11 cellular contexts compared by ENCODE assay signal in the genomic region with DNA sequence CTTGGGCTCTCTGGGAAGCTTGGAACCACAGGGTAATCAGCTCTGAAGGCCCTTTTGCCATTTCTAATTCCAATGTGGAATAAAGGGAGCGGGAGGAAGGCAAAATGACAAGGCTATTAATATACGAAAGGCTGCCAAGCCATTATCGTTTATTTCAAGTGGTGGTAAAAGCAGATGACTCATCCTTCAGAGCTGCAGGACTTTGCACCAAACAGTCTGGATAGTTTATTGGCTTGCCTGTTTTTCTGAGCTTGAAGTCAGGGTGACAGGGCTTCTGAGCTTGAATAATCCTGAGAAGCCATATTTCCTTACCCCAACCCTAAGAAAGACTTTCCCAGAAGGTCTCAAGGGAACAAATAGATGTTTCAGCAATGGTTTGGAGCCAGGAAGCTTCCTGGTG. TPM values are rescaled to one million over a fixed set of nuclear protein-coding genes. Genes with fewer than 3 reads are reported as not detected.
DNase-seq lines count a peak whose midpoint lies in the region; ATAC-seq and TF ChIP-seq lines count a peak whose summit lies in the region.
"Had no signal": no experiment of that assay in that cellular context is flagged by ENCODE, and none has a peak within 500 bp of the region (broad histone marks: within the 10 kb centered on the region; RNA-seq: fewer than 3 reads in every experiment).

No MANE protein-coding gene starts in this region.

- H3K9ac ChIP-seq in IMR-90 (ENCODE audit: low read depth, low read length): no peak overlapping the region

- no peak overlapping the region for H2BK120ac ChIP-seq in IMR-90 (ENCODE audit: low read depth, low read length)

- H4K5ac ChIP-seq in IMR-90 (ENCODE audit: low read depth, low read length): no peak overlapping the region

- H2AFZ ChIP-seq in IMR-90 (replicated peaks; ENCODE audit: low read length, poor library complexity): no peak overlapping the region

- no peak for TF ChIP-seq RAD21 in IMR-90 (IDR thresholded peaks at IDR 0.05; ENCODE audit: low read length)

- H3K14ac ChIP-seq in IMR-90 (replicated peaks; ENCODE audit: low read depth, low read length): no peak overlapping the region

- no peak overlapping the region for H2BK5ac ChIP-seq in IMR-90 (ENCODE audit: low read depth, low read length, poor library complexity, severe bottlenecking)

- intact Hi-C loops in IMR-90 (cut with micrococcal nuclease) (no loop called here), testis (cut with DNase I; ENCODE audit: low total_unique reads) (no loop called here), esophagus muscularis mucosa (cut with DNase I) (no loop called here), head of caudate nucleus (cut with DNase I) (no loop called here)

- H3K4me1 ChIP-seq in IMR-90 (ENCODE audit: control insufficient read depth, insufficient read depth, low read length) (no peaks in the 10 kb centered on the region; the same call in 1 of the 2 replicates), testis (no peaks in the 10 kb centered on the region), esophagus muscularis mucosa (peaks cover 0 to 4% (median 2%) of the 10 kb centered on the region in 4 donors)
- H3K4me1 ChIP-seq: SJCRH30 had no signal

- H3K4me2 ChIP-seq in IMR-90 (ENCODE audit: low read depth, low read length): no peak overlapping the region

- peaks cover 6% of the 10 kb centered on the region; the same call in 1 of the 2 replicates for H3K9me3 ChIP-seq in IMR-90 (ENCODE audit: control insufficient read depth, insufficient read depth, low read length)
- H3K9me3 ChIP-seq in testis: no peaks in the 10 kb centered on the region
- no peaks in the 10 kb centered on the region for H3K9me3 ChIP-seq in esophagus muscularis mucosa
- H3K9me3 ChIP-seq: SJCRH30, thoracic aorta had no signal

- TF ChIP-seq POLR2A in IMR-90 (IDR thresholded peaks at IDR 0.05; ENCODE audit: low read depth, low read length) (no peak), testis (IDR thresholded peaks at IDR 0.05) (no peak), esophagus muscularis mucosa (IDR thresholded peaks at IDR 0.05; ENCODE audit: low read depth) (no peak)

- H3K9me1 ChIP-seq in IMR-90 (ENCODE audit: insufficient read depth, low read length): no peaks in the 10 kb centered on the region

- H3K36me3 ChIP-seq in IMR-90 (ENCODE audit: control insufficient read depth, insufficient read depth, low read length) (no peaks in the 10 kb centered on the region), kidney epithelial cell (ENCODE audit: control insufficient read depth, insufficient read depth, low read length) (no peaks in the 10 kb centered on the region), testis (ENCODE audit: low read depth, missing control alignments) (no peaks in the 10 kb centered on the region), esophagus muscularis mucosa (no peaks in the 10 kb centered on the region)
- H3K36me3 ChIP-seq: SJCRH30, thoracic aorta had no signal

- WGBS in IMR-90 (ENCODE audit: extremely low coverage in 2 of 2, insufficient read length in 1 of 2), 2 experiments: no CpG with 5 or more reads among the region's 3 CpGs
- 62 to 78% methylated on average over 3 of the region's 3 CpGs for WGBS in testis, 2 donors
- 45% methylated on average over 3 of the region's 3 CpGs for WGBS in esophagus muscularis mucosa

- peak; percentile 43 for DNase-seq in AG08396 (ENCODE audit: low spot score)
- DNase-seq in IMR-90: peak; percentile 36
- peak; percentile 75 for DNase-seq in astrocyte of the hippocampus (ENCODE audit: low read depth, low spot score)
- DNase-seq in kidney epithelial cell (ENCODE audit: low read depth): peak; percentile 35
- DNase-seq in testis: no peak
- no peak for DNase-seq in esophagus muscularis mucosa (ENCODE audit: extremely low spot score)
- no peak for DNase-seq in head of caudate nucleus
- no peak for DNase-seq in HK-2 (ENCODE audit: unreplicated experiment)
- DNase-seq: KBM-7, SJCRH30 had no signal

- H3K4me3 ChIP-seq in IMR-90 (ENCODE audit: insufficient read depth, low read depth, low read length) (no peak overlapping the region), kidney epithelial cell (ENCODE audit: low read depth, low read length) (no peak overlapping the region), testis (no peak overlapping the region), esophagus muscularis mucosa (no peak overlapping the region)
- H3K4me3 ChIP-seq: SJCRH30, thoracic aorta had no signal

- H4K8ac ChIP-seq in IMR-90 (ENCODE audit: low read depth in 2 of 2, low read length in 2 of 2): no peak overlapping the region

- H3K27ac ChIP-seq in IMR-90 (ENCODE audit: insufficient read depth, low read length) (no peak overlapping the region), testis (no peak overlapping the region), esophagus muscularis mucosa (replicated peaks in 1 of 4) (no peak overlapping the region)
- H3K27ac ChIP-seq: SJCRH30, thoracic aorta had no signal

- no peak for ATAC-seq in IMR-90 (ENCODE audit: low read depth)

- no peak overlapping the region for H3K23ac ChIP-seq in IMR-90 (ENCODE audit: low read depth, low read length)

- H4K91ac ChIP-seq in IMR-90 (ENCODE audit: insufficient read depth, low read depth, low read length): no peak overlapping the region

- H2BK20ac ChIP-seq in IMR-90 (ENCODE audit: low read depth, low read length): no peak overlapping the region

- no peak overlapping the region for H2AK5ac ChIP-seq in IMR-90 (ENCODE audit: low read depth, low read length)

- H2AK9ac ChIP-seq in IMR-90 (replicated peaks; ENCODE audit: low read depth, low read length, poor library complexity): no peak overlapping the region

- no TSS peak for BruUV-seq in IMR-90 (replicated peaks; lab: Mats Ljungman, UMichigan)

- TF ChIP-seq CTCF in IMR-90 (conservative IDR thresholded peaks at IDR 0.05; ENCODE audit: low read depth, low read length) (no peak), kidney epithelial cell (IDR thresholded peaks at IDR 0.05; ENCODE audit: insufficient read depth, low read length, poor library complexity, severe bottlenecking) (no peak), testis (IDR thresholded peaks at IDR 0.05) (no peak), esophagus muscularis mucosa (IDR thresholded peaks at IDR 0.05) (no peak)

- in situ Hi-C loops in IMR-90 (cut with MboI; ENCODE audit: low sequenced_read_pairs): no loop called here

- H3K56ac ChIP-seq in IMR-90 (ENCODE audit: extremely low read depth, insufficient read depth, low read length): no peak overlapping the region

- H4K20me1 ChIP-seq in IMR-90 (ENCODE audit: insufficient read depth, low read length): no peaks in the 10 kb centered on the region

- CTCF ChIA-PET in IMR-90 (lab: Yijun Ruan, JAX): no interaction called here

- H3K27me3 ChIP-seq in IMR-90 (ENCODE audit: control insufficient read depth, insufficient read depth, low read length): no peaks in the 10 kb centered on the region; the same call in 1 of the 2 replicates
- no peaks in the 10 kb centered on the region for H3K27me3 ChIP-seq in kidney epithelial cell (ENCODE audit: control insufficient read depth, insufficient read depth, low read length)
- H3K27me3 ChIP-seq in testis: no peaks in the 10 kb centered on the region
- no peaks in the 10 kb centered on the region for H3K27me3 ChIP-seq in esophagus muscularis mucosa
- H3K27me3 ChIP-seq: SJCRH30 had no signal

- H3K18ac ChIP-seq in IMR-90 (ENCODE audit: low read depth, low read length): no peak overlapping the region

- H3K79me1 ChIP-seq in IMR-90 (ENCODE audit: low read depth in 1 of 2, low read length in 2 of 2): no peaks in the 10 kb centered on the region

- POLR2A ChIA-PET in IMR-90 (lab: Charles Lee; ENCODE audit: unreplicated experiment): no interaction called here

- H3K4ac ChIP-seq in IMR-90 (ENCODE audit: low read depth, low read length): no peak overlapping the region

- no peak for TF ChIP-seq EP300 in esophagus muscularis mucosa (IDR thresholded peaks at IDR 0.05)

- dilution Hi-C loops in IMR-90 (cut with HindIII; ENCODE audit: low sequenced_read_pairs, unreplicated experiment): no loop called here

- H2BK15ac ChIP-seq in IMR-90 (ENCODE audit: low read depth, low read length): no peak overlapping the region

TF ChIP-seq in IMR-90, 13 proteins besides CTCF, POLR2A, EP300 and RAD21:
- no peak for TF ChIP-seq MAZ (IDR thresholded peaks at IDR 0.05; ENCODE audit: borderline replicate concordance, low read depth, low read length)
- TF ChIP-seq CHD1 (IDR thresholded peaks at IDR 0.05; ENCODE audit: low read depth, low read length): no peak
- TF ChIP-seq RFX5 (IDR thresholded peaks at IDR 0.05; ENCODE audit: low read depth, low read length): no peak
- no peak for TF ChIP-seq BHLHE40 (IDR thresholded peaks at IDR 0.05; ENCODE audit: low read depth, low read length)
- no peak for TF ChIP-seq RCOR1 (IDR thresholded peaks at IDR 0.05; ENCODE audit: insufficient replicate concordance, low read length)
- no peak for TF ChIP-seq USF2 (IDR thresholded peaks at IDR 0.05; ENCODE audit: low read depth, low read length)
- TF ChIP-seq NFE2L2 (IDR thresholded peaks at IDR 0.05; ENCODE audit: low read depth, low read length): no peak
- TF ChIP-seq MXI1 (IDR thresholded peaks at IDR 0.05; ENCODE audit: borderline replicate concordance, low read depth, low read length): no peak
- TF ChIP-seq MAFK (IDR thresholded peaks at IDR 0.05; ENCODE audit: low read depth, low read length): no peak

RNA-seq across cellular contexts. Expression of gene GABRE, which starts 7.7 kb away (rescaled TPM):
- total RNA-seq in IMR-90 (2012; rRNA removed) (1.3 and 1.9 TPM in 2 replicates), kidney epithelial cell (0.21 and 0.88 TPM in 2 replicates), testis (1 to 10 TPM; 7.9 to 9.7 TPM), esophagus muscularis mucosa (1 to 10 TPM; 3.3 to 8.3 (median 4.4) TPM)
- polyA plus RNA-seq in IMR-90 (2012; rRNA removed) (1.2 and 1.6 TPM in 2 replicates), testis (ENCODE audit: insufficient read depth, low read depth, low replicate concordance) (9.3 TPM)
- 0.14 and 0.16 TPM in 2 replicates for polyA plus RNA-seq in IMR-90 (2012; cell fraction: cytosol; rRNA removed)
- 7.1 and 21.3 TPM in 2 replicates for polyA plus RNA-seq in IMR-90 (2012; cell fraction: nucleus; rRNA removed; ENCODE audit: low replicate concordance)

Comparison
In these comparisons a context has a peak if more than half of its experiments do, and no peak if none do; other contexts are left out.
1. DNase-seq: peak in AG08396 (single experiment), IMR-90 (single experiment), astrocyte of the hippocampus (single experiment) and kidney epithelial cell (single experiment); none in testis (single experiment), esophagus muscularis mucosa (single experiment), head of caudate nucleus (0 of 42) and HK-2 (single experiment).